Comparison of ENCODE assay signal across 8 cellular contexts in genomic region chr17:17681187-17681743, GRCh38. TPM values are rescaled to one million over a fixed set of nuclear protein-coding genes. Genes with fewer than 3 reads are reported as not detected.
A peak's percentile ranks its signal among the peaks of the same experiment; 100 is the strongest.
DNase-seq lines count a peak whose midpoint lies in the region; ATAC-seq and TF ChIP-seq lines count a peak whose summit lies in the region.

TSS of gene RAI1 (plus strand) at chr17:17681458. CDS start at chr17:17792949, 111,491 bp downstream.

- CTCF ChIA-PET in SK-N-SH (lab: Yijun Ruan, JAX): interaction anchor here (0.6 to 5.6 kb wide), 55 partner anchors 10 to 377 kb away, joined by 3 to 66 read pairs (median 4); partner anchors contain the start of gene SREBF1

- H3K4me1 ChIP-seq in SK-N-SH (ENCODE audit: control insufficient read depth in 1 of 2, insufficient read depth in 2 of 2, low read depth in 1 of 2, low read length in 1 of 2): peaks cover 23 to 29% of the 10 kb centered on the region in 2 experiments
- H3K4me1 ChIP-seq in neutrophil (ENCODE audit: control insufficient read depth in 1 of 2, insufficient read depth in 1 of 2, low read depth in 1 of 2, low read length in 1 of 2): peaks cover 9 to 18% of the 10 kb centered on the region in 2 experiments
- H3K4me1 ChIP-seq in testis: peaks cover 33% of the 10 kb centered on the region

- H3K9ac ChIP-seq in SK-N-SH: peak within 1 kb of the TSS; percentile 95

- TF ChIP-seq POLR2A in testis (IDR thresholded peaks at IDR 0.05): no peak

- peaks cover 14% of the 10 kb centered on the region for H3F3A ChIP-seq in SK-N-SH (replicated peaks; ENCODE audit: insufficient read depth)

- H2AFZ ChIP-seq in SK-N-SH (ENCODE audit: low read depth): peak within 1 kb of the TSS; percentile 52; the same call in 1 of the 2 replicates

- H3K36me3 ChIP-seq in SK-N-SH (replicated peaks in 1 of 2; ENCODE audit: control insufficient read depth in 1 of 2, insufficient read depth in 2 of 2, low read length in 1 of 2): no peaks in the 10 kb centered on the region
- H3K36me3 ChIP-seq in neutrophil: no peaks in the 10 kb centered on the region
- H3K36me3 ChIP-seq in testis (ENCODE audit: low read depth, missing control alignments): no peaks in the 10 kb centered on the region

- TF ChIP-seq RAD21 in SK-N-SH (IDR thresholded peaks at IDR 0.05; ENCODE audit: low read length): peak; percentile 75

- no peak for TF ChIP-seq EP300 in SK-N-SH (IDR thresholded peaks at IDR 0.05; ENCODE audit: borderline replicate concordance in 1 of 2, low read depth in 1 of 2, low read length in 1 of 2)

- peak; percentile 40 for ATAC-seq in GM21717 (IDR thresholded peaks at IDR 0.05; ENCODE audit: unreplicated experiment)

- H3K79me2 ChIP-seq in SK-N-SH (ENCODE audit: insufficient read depth): peaks cover 47% of the 10 kb centered on the region

- H3K27ac ChIP-seq in SK-N-SH (ENCODE audit: low read depth in 2 of 2, low read length in 1 of 2) (peak within 1 kb of the TSS; percentile 94 to 96), neutrophil (peak within 1 kb of the TSS; percentile 46), testis (peak within 1 kb of the TSS; percentile 93 to 95)

- H3K9me2 ChIP-seq in SK-N-SH: no peaks in the 10 kb centered on the region

- peak within 1 kb of the TSS; percentile 97 for H3K4me2 ChIP-seq in SK-N-SH

- intact Hi-C loops in testis (cut with DNase I; ENCODE audit: low total_unique reads): loop anchor here (5.0 to 10.0 kb wide), 3 partner anchors 131 to 354 kb away; partner anchors contain the start of genes ATPAF2 and GID4

- H3K27me3 ChIP-seq in SK-N-SH (ENCODE audit: insufficient read depth) (no peaks in the 10 kb centered on the region), neutrophil (peaks cover 9% of the 10 kb centered on the region), testis (no peaks in the 10 kb centered on the region)

- H3K4me3 ChIP-seq in SK-N-SH (ENCODE audit: low read depth in 2 of 2, low read length in 1 of 2): peak within 1 kb of the TSS; percentile 81 to 85
- H3K4me3 ChIP-seq in neutrophil (ENCODE audit: low read depth in 1 of 2, low read length in 1 of 2): peak within 1 kb of the TSS; percentile 79 to 88
- peak within 1 kb of the TSS; percentile 73 to 86 for H3K4me3 ChIP-seq in testis

- POLR2A ChIA-PET in SK-N-SH (lab: Yijun Ruan, JAX): interaction anchor here (0.6 to 2.3 kb wide), 7 partner anchors 12 to 155 kb away, joined by 3 to 9 read pairs (median 5); partner anchors contain the start of gene SREBF1

- 20% methylated on average over 1 of the region's 84 CpGs for WGBS in SK-N-SH (ENCODE audit: low lambda C conversion rate)
- WGBS in testis, 2 donors: 0% methylated on average over 15 to 59 of the region's 84 CpGs

- peaks cover 11% of the 10 kb centered on the region for H4K20me1 ChIP-seq in SK-N-SH (ENCODE audit: insufficient read depth)

- DNase-seq in DMS79 (lab: John Stamatoyannopoulos, UW): peak; percentile 27
- peak; percentile 83 for DNase-seq in M059J (ENCODE audit: low read depth)
- peak; percentile 95 for DNase-seq in SK-N-SH
- DNase-seq in activated naive CD4-positive, alpha-beta T cell treated with anti-CD3 and anti-CD28 coated beads, Interleukin-2, amount 50 U/mL, for 16 hours: peak; percentile 76
- DNase-seq in globus pallidus (ENCODE audit: low spot score): peak; percentile 79
- DNase-seq in testis: peak; percentile 81

- TF ChIP-seq CTCF in SK-N-SH (IDR thresholded peaks at IDR 0.05) (peak; percentile 59), neutrophil (IDR thresholded peaks at IDR 0.05) (peak; percentile 88), testis (IDR thresholded peaks at IDR 0.05) (peak; percentile 75 to 97 (median 93))

- H3K9me3 ChIP-seq in SK-N-SH (no peaks in the 10 kb centered on the region), neutrophil (no peaks in the 10 kb centered on the region), testis (no peaks in the 10 kb centered on the region)

TF ChIP-seq in SK-N-SH, 30 proteins besides CTCF, POLR2A, EP300 and RAD21:
- peak; percentile 24 for TF ChIP-seq CHD2 (IDR thresholded peaks at IDR 0.05; ENCODE audit: low read length, partially characterized antibody)
- TF ChIP-seq FOXM1 (IDR thresholded peaks at IDR 0.05; ENCODE audit: low read depth): no peak
- TF ChIP-seq MEF2A (IDR thresholded peaks at IDR 0.05; ENCODE audit: borderline replicate concordance, low read depth): no peak
- TF ChIP-seq, protein P1, sequence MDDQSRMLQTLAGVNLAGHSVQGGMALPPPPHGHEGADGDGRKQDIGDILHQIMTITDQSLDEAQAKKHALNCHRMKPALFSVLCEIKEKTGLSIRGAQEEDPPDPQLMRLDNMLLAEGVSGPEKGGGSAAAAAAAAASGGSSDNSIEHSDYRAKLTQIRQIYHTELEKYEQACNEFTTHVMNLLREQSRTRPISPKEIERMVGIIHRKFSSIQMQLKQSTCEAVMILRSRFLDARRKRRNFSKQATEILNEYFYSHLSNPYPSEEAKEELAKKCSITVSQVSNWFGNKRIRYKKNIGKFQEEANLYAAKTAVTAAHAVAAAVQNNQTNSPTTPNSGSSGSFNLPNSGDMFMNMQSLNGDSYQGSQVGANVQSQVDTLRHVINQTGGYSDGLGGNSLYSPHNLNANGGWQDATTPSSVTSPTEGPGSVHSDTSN (IDR thresholded peaks at IDR 0.05): no peak
- peak; percentile 82 for TF ChIP-seq SMC3 (IDR thresholded peaks at IDR 0.05; ENCODE audit: low read depth, low read length)
- TF ChIP-seq TAF1 (IDR thresholded peaks at IDR 0.05; ENCODE audit: borderline replicate concordance, low read depth, low read length): no peak
- TF ChIP-seq GABPA (IDR thresholded peaks at IDR 0.05; ENCODE audit: low read depth): peak; percentile 55
- no peak for TF ChIP-seq NRF1 (IDR thresholded peaks at IDR 0.05; ENCODE audit: low read depth, low read length)
- TF ChIP-seq, protein P2, sequence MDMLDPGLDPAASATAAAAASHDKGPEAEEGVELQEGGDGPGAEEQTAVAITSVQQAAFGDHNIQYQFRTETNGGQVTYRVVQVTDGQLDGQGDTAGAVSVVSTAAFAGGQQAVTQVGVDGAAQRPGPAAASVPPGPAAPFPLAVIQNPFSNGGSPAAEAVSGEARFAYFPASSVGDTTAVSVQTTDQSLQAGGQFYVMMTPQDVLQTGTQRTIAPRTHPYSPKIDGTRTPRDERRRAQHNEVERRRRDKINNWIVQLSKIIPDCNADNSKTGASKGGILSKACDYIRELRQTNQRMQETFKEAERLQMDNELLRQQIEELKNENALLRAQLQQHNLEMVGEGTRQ (IDR thresholded peaks at IDR 0.05; ENCODE audit: borderline replicate concordance, low read depth, low read length): no peak
- peak; percentile 61; the same call in 1 of the 2 replicates for TF ChIP-seq SIN3A (IDR thresholded peaks at IDR 0.05; ENCODE audit: borderline replicate concordance, low read depth, low read length)
- no peak for TF ChIP-seq RXRA (IDR thresholded peaks at IDR 0.05; ENCODE audit: borderline replicate concordance, low read depth)
- TF ChIP-seq MAX (IDR thresholded peaks at IDR 0.05; ENCODE audit: low read depth): peak; percentile 25; the same call in 1 of the 2 replicates
- TF ChIP-seq FOXJ3 (CRISPR knock-in tag; IDR thresholded peaks at IDR 0.05): no peak

RNA-seq across cellular contexts. Expression of gene RAI1, which starts in this region (rescaled TPM):
- 3.9 and 13.1 TPM in 2 replicates for total RNA-seq in M059J (2014; rRNA removed; shearing (Covaris generic))
- polyA plus RNA-seq in SK-N-SH (2012; rRNA removed) (2.6 and 4.7 TPM in 2 replicates), testis (ENCODE audit: insufficient read depth, low read depth, low replicate concordance) (17.5 TPM)
- 3.4 and 3.9 TPM in 2 replicates for polyA plus RNA-seq in SK-N-SH (2012; cell fraction: cytosol; rRNA removed)
- polyA plus RNA-seq in SK-N-SH (2012; cell fraction: nucleus; rRNA removed): 16.7 and 20.0 TPM in 2 replicates
- total RNA-seq in testis: 10 to 100 TPM; 42.8 to 44.5 TPM

Comparison
In these comparisons a context has a peak if more than half of its experiments do, and no peak if none do; other contexts are left out.
1. Peak in every context shown above with its lines: DNase-seq, ATAC-seq, H3K4me3 ChIP-seq and H3K27ac ChIP-seq.
2. DNase-seq: peak in every context shown above with its lines; median percentile 95 in SK-N-SH; 83 in M059J; 81 in testis; 79 in globus pallidus; 76 in activated naive CD4-positive, alpha-beta T cell treated with anti-CD3 and anti-CD28 coated beads, Interleukin-2, amount 50 U/mL, for 16 hours; 27 in DMS79.